Comparison of ENCODE assay signal across 25 cellular contexts in genomic region chr5:177482359-177482795, GRCh38. TPM values are rescaled to one million over a fixed set of nuclear protein-coding genes. Genes with fewer than 3 reads are reported as not detected.
DNase-seq lines count a peak whose midpoint lies in the region; ATAC-seq, FAIRE-seq and TF ChIP-seq lines count a peak whose summit lies in the region.
"Had no signal": no experiment of that assay in that cellular context is flagged by ENCODE, and none has a peak within 500 bp of the region (broad histone marks: within the 10 kb centered on the region; RNA-seq: fewer than 3 reads in every experiment).

No MANE protein-coding gene starts in this region.

- no TSS peak for BruUV-seq in endothelial cell of umbilical vein (replicated peaks; lab: Mats Ljungman, UMichigan)

- no peak overlapping the region for H3K4me3 Mint-ChIP-seq in activated naive CD8-positive, alpha-beta T cell treated with anti-CD3 and anti-CD28 coated beads, Interleukin-2, amount 50 U/mL, for 24 hours
- H3K4me3 Mint-ChIP-seq: activated B cell treated with CpG ODN at 0.5 μM for 24 hours; activated CD8-positive, alpha-beta T cell treated with anti-CD3 and anti-CD28 coated beads, Interleukin-2, amount 10 ng/mL, durations not matched to agents 7 days and 5 days; activated naive CD4-positive, alpha-beta T cell treated with anti-CD3 and anti-CD28 coated beads, Interleukin-2, amount 50 U/mL, for 24 hours; activated T-cell treated with anti-CD3 and anti-CD28 coated beads, Interleukin-2, amount 50 U/mL, for 4 hours; CD8-positive, alpha-beta T cell; naive thymus-derived CD4-positive, alpha-beta T cell had no signal

- H3K9me2 ChIP-seq in GM23248 (ENCODE audit: insufficient read depth) (no peaks in the 10 kb centered on the region), SK-N-SH (no peaks in the 10 kb centered on the region)

- DNase-seq in GM23248 (peak; percentile 53), SK-N-SH (peak; percentile 58), endothelial cell of umbilical vein (ENCODE audit: low read depth, low spot score) (no peak), sigmoid colon (no peak), colonic mucosa (no peak)
- DNase-seq in activated naive CD8-positive, alpha-beta T cell treated with anti-CD3 and anti-CD28 coated beads, Interleukin-2, amount 50 U/mL, for 24 hours, result no peak
- DNase-seq: activated B cell treated with CpG ODN at 0.5 μM for 24 hours; activated CD8-positive, alpha-beta T cell treated with anti-CD3 and anti-CD28 coated beads, Interleukin-2, amount 10 ng/mL, durations not matched to agents 7 days and 5 days; activated T-cell treated with anti-CD3 and anti-CD28 coated beads, Interleukin-2, amount 50 U/mL, for 4 hours; brain microvascular endothelial cell; CD8-positive, alpha-beta T cell; cortex of kidney; DND-41; hypothalamus; islet precursor cell; naive thymus-derived CD4-positive, alpha-beta T cell; NCI-H1417; NCI-H526 treated with DMSO at 0.1 percent for 48 hours; SHP77 treated with DMSO at 0.1 percent for 48 hours; stimulated activated CD4-positive, alpha-beta T cell treated with anti-CD3 and anti-CD28 coated beads, Interleukin-4, amount 100 ng/mL, for 4 hours; substantia nigra had no signal

- no peak for TF ChIP-seq RAD21 in SK-N-SH (IDR thresholded peaks at IDR 0.05; ENCODE audit: low read length)

- H3K4me2 ChIP-seq in GM23248 (ENCODE audit: unreplicated experiment) (no peak overlapping the region), SK-N-SH (no peak overlapping the region), endothelial cell of umbilical vein (ENCODE audit: insufficient read depth, low read length) (no peak overlapping the region)
- H3K4me2 ChIP-seq: smooth muscle cell had no signal

- no peak overlapping the region for H2AFZ ChIP-seq in GM23248
- H2AFZ ChIP-seq in SK-N-SH (ENCODE audit: low read depth), result no peak overlapping the region
- no peak overlapping the region for H2AFZ ChIP-seq in endothelial cell of umbilical vein (ENCODE audit: low read depth, low read length)

- H3F3A ChIP-seq in GM23248 (ENCODE audit: insufficient read depth) (peaks cover 86% of the 10 kb centered on the region), SK-N-SH (replicated peaks; ENCODE audit: insufficient read depth) (peaks cover 82% of the 10 kb centered on the region)

- H3K4me3 ChIP-seq in GM23248 (no peak overlapping the region), SK-N-SH (ENCODE audit: low read depth in 2 of 2, low read length in 1 of 2) (no peak overlapping the region), endothelial cell of umbilical vein (replicated peaks in 1 of 3; ENCODE audit: insufficient read depth in 1 of 3, low read depth in 1 of 3, low read length in 3 of 3) (no peak overlapping the region), sigmoid colon (no peak overlapping the region), colonic mucosa (no peak overlapping the region)
- H3K4me3 ChIP-seq: smooth muscle cell had no signal

- FAIRE-seq in endothelial cell of umbilical vein (lab: Jason Lieb, UNC), result no peak

- H3K36me3 Mint-ChIP-seq in activated naive CD8-positive, alpha-beta T cell treated with anti-CD3 and anti-CD28 coated beads, Interleukin-2, amount 50 U/mL, for 24 hours (ENCODE audit: low read depth), result peaks cover 10% of the 10 kb centered on the region
- H3K36me3 Mint-ChIP-seq: activated naive CD4-positive, alpha-beta T cell treated with anti-CD3 and anti-CD28 coated beads, Interleukin-2, amount 50 U/mL, for 24 hours had no signal

- in situ Hi-C loops in GM23248 (cut with MboI), result no loop called here

- H3K36me3 ChIP-seq in GM23248 (ENCODE audit: low read depth) (peaks cover 42% of the 10 kb centered on the region), SK-N-SH (replicated peaks in 1 of 2; ENCODE audit: control insufficient read depth in 1 of 2, insufficient read depth in 2 of 2, low read length in 1 of 2) (peaks cover 26 to 29% of the 10 kb centered on the region in 2 experiments), endothelial cell of umbilical vein (ENCODE audit: control insufficient read depth in 2 of 2, extremely low read depth in 1 of 2, insufficient read depth in 2 of 2, low read length in 2 of 2) (peaks cover 6 to 37% of the 10 kb centered on the region in 2 experiments), sigmoid colon (peaks cover 15 to 55% (median 34%) of the 10 kb centered on the region in 4 donors), colonic mucosa (no peaks in the 10 kb centered on the region)

- H3K4me1 Mint-ChIP-seq in activated naive CD8-positive, alpha-beta T cell treated with anti-CD3 and anti-CD28 coated beads, Interleukin-2, amount 50 U/mL, for 24 hours, result peaks cover 29% of the 10 kb centered on the region

- CTCF ChIA-PET in SK-N-SH (lab: Yijun Ruan, JAX) (interaction anchor here (1.5 to 20.3 kb wide), 5 partner anchors 13 to 91 kb away, joined by 3 to 201 read pairs (median 7); partner anchors contain the start of gene PDLIM7), endothelial cell of umbilical vein (lab: Charles Lee) (no interaction called here)

- H3K27me3 ChIP-seq in GM23248 (replicated peaks; ENCODE audit: insufficient read depth) (no peaks in the 10 kb centered on the region), SK-N-SH (ENCODE audit: insufficient read depth) (no peaks in the 10 kb centered on the region), endothelial cell of umbilical vein (ENCODE audit: control insufficient read depth in 2 of 2, insufficient read depth in 2 of 2, low read length in 2 of 2) (no peaks in the 10 kb centered on the region), sigmoid colon (no peaks in the 10 kb centered on the region), colonic mucosa (no peaks in the 10 kb centered on the region)
- H3K27me3 ChIP-seq: brain microvascular endothelial cell had no signal

- TF ChIP-seq EP300 in SK-N-SH (IDR thresholded peaks at IDR 0.05; ENCODE audit: borderline replicate concordance in 1 of 2, low read depth in 1 of 2, low read length in 1 of 2) (no peak), sigmoid colon (IDR thresholded peaks at IDR 0.05) (no peak)

- no peak for ATAC-seq in activated naive CD8-positive, alpha-beta T cell treated with anti-CD3 and anti-CD28 coated beads, Interleukin-2, amount 50 U/mL, for 24 hours
- ATAC-seq in GM19023 (IDR thresholded peaks at IDR 0.05; ENCODE audit: unreplicated experiment), result no peak
- no peak for ATAC-seq in GM21381 (IDR thresholded peaks at IDR 0.05; ENCODE audit: unreplicated experiment)
- ATAC-seq: activated CD8-positive, alpha-beta T cell treated with anti-CD3 and anti-CD28 coated beads, Interleukin-2, amount 10 ng/mL, durations not matched to agents 7 days and 5 days; activated T-cell treated with anti-CD3 and anti-CD28 coated beads, Interleukin-2, amount 50 U/mL, for 4 hours; CD8-positive, alpha-beta T cell; naive thymus-derived CD4-positive, alpha-beta T cell had no signal

- H3K4me1 ChIP-seq in GM23248 (ENCODE audit: insufficient read depth) (peaks cover 30% of the 10 kb centered on the region), SK-N-SH (ENCODE audit: control insufficient read depth in 1 of 2, insufficient read depth in 2 of 2, low read depth in 1 of 2, low read length in 1 of 2) (peaks cover 6 to 69% of the 10 kb centered on the region in 2 experiments; a peak in 3 of 4 replicates), endothelial cell of umbilical vein (ENCODE audit: control insufficient read depth, extremely low read depth, insufficient read depth, low read length) (no peaks in the 10 kb centered on the region), sigmoid colon (peaks cover 0 to 95% (median 88%) of the 10 kb centered on the region in 4 donors), colonic mucosa (no peaks in the 10 kb centered on the region)

- no peak for TF ChIP-seq CTCF in SK-N-SH (IDR thresholded peaks at IDR 0.05)
- TF ChIP-seq CTCF in endothelial cell of umbilical vein (IDR thresholded peaks at IDR 0.05; ENCODE audit: extremely low read depth in 1 of 2, insufficient read depth in 1 of 2, low read depth in 1 of 2, low read length in 2 of 2), result no peak
- TF ChIP-seq CTCF in sigmoid colon (IDR thresholded peaks at IDR 0.05), result no peak
- no peak for TF ChIP-seq CTCF in colonic mucosa (IDR thresholded peaks at IDR 0.05)

- H4K20me1 ChIP-seq in GM23248 (ENCODE audit: insufficient read depth) (0 out of 2 replicates have a peak, but pooled peaks cover 4% of the 10 kb centered on the region), SK-N-SH (ENCODE audit: insufficient read depth) (peaks cover 30% of the 10 kb centered on the region), endothelial cell of umbilical vein (replicated peaks; ENCODE audit: control insufficient read depth, extremely low read depth, insufficient read depth, low read length) (no peaks in the 10 kb centered on the region)

- TF ChIP-seq POLR2A in endothelial cell of umbilical vein (IDR thresholded peaks at IDR 0.05; ENCODE audit: low read depth, low read length), result peak; percentile 54
- TF ChIP-seq POLR2A in sigmoid colon (IDR thresholded peaks at IDR 0.05), result no peak

- peak overlapping the region; percentile 8; the same call in 1 of the 2 replicates for H3K9ac ChIP-seq in GM23248
- H3K9ac ChIP-seq in SK-N-SH, result no peak overlapping the region
- no peak overlapping the region for H3K9ac ChIP-seq in endothelial cell of umbilical vein (replicated peaks; ENCODE audit: extremely low read depth, insufficient read depth, low read length)
- no peak overlapping the region for H3K9ac ChIP-seq in colonic mucosa (ENCODE audit: low read depth in 2 of 2, low read length in 2 of 2)

- no peak overlapping the region for H3K27ac Mint-ChIP-seq in activated naive CD8-positive, alpha-beta T cell treated with anti-CD3 and anti-CD28 coated beads, Interleukin-2, amount 50 U/mL, for 24 hours
- H3K27ac Mint-ChIP-seq: activated B cell treated with CpG ODN at 0.5 μM for 24 hours; activated naive CD4-positive, alpha-beta T cell treated with anti-CD3 and anti-CD28 coated beads, Interleukin-2, amount 50 U/mL, for 24 hours; CD8-positive, alpha-beta T cell had no signal

- H3K79me2 ChIP-seq in GM23248 (ENCODE audit: insufficient read depth), result peaks cover 16% of the 10 kb centered on the region
- peaks cover 3% of the 10 kb centered on the region; the same call in 1 of the 2 replicates for H3K79me2 ChIP-seq in SK-N-SH (ENCODE audit: insufficient read depth)
- no peaks in the 10 kb centered on the region for H3K79me2 ChIP-seq in endothelial cell of umbilical vein (ENCODE audit: control insufficient read depth, insufficient read depth, low read length)

- POLR2A ChIA-PET in SK-N-SH (lab: Yijun Ruan, JAX) (interaction anchor here (0.7 to 1.0 kb wide), 2 partner anchors 8 to 73 kb away, joined by 3 to 4 read pairs; no protein-coding TSS in a partner anchor), endothelial cell of umbilical vein (lab: Charles Lee) (no interaction called here)

- H3K9me3 ChIP-seq in GM23248 (ENCODE audit: low read depth) (no peaks in the 10 kb centered on the region), SK-N-SH (no peaks in the 10 kb centered on the region), endothelial cell of umbilical vein (replicated peaks; ENCODE audit: control insufficient read depth, insufficient read depth, low read length) (no peaks in the 10 kb centered on the region), sigmoid colon (no peaks in the 10 kb centered on the region), colonic mucosa (no peaks in the 10 kb centered on the region)

- 88 to 94% methylated on average over 10 of the region's 10 CpGs for WGBS in GM23248 (ENCODE audit: low coverage in 1 of 2, low lambda C conversion rate in 2 of 2, missing lambda C conversion rate in 2 of 2), 2 experiments
- 90% methylated on average over 10 of the region's 10 CpGs for WGBS in SK-N-SH (ENCODE audit: low lambda C conversion rate)
- WGBS in sigmoid colon, 2 donors, result 92 to 93% methylated on average over 10 of the region's 10 CpGs

- H3K9me3 Mint-ChIP-seq in activated naive CD8-positive, alpha-beta T cell treated with anti-CD3 and anti-CD28 coated beads, Interleukin-2, amount 50 U/mL, for 24 hours, result no peaks in the 10 kb centered on the region
- H3K9me3 Mint-ChIP-seq: activated B cell treated with CpG ODN at 0.5 μM for 24 hours; activated naive CD4-positive, alpha-beta T cell treated with anti-CD3 and anti-CD28 coated beads, Interleukin-2, amount 50 U/mL, for 24 hours; activated T-cell treated with anti-CD3 and anti-CD28 coated beads, Interleukin-2, amount 50 U/mL, for 4 hours; CD8-positive, alpha-beta T cell; naive thymus-derived CD4-positive, alpha-beta T cell had no signal

- intact Hi-C loops in endothelial cell of umbilical vein (cut with micrococcal nuclease) (no loop called here), sigmoid colon (cut with DNase I) (no loop called here), colonic mucosa (cut with DNase I) (no loop called here)

- H3K27ac ChIP-seq in GM23248, result peak overlapping the region; percentile 39
- H3K27ac ChIP-seq in SK-N-SH (ENCODE audit: low read depth in 2 of 2, low read length in 1 of 2), result peak overlapping the region; percentile 22 to 31; a peak in 3 of 4 replicates
- H3K27ac ChIP-seq in endothelial cell of umbilical vein (ENCODE audit: insufficient read depth, low read depth, low read length), result no peak overlapping the region
- H3K27ac ChIP-seq in sigmoid colon, result peak overlapping the region; percentile 95 to 99 (median 96)
- no peak overlapping the region for H3K27ac ChIP-seq in colonic mucosa
- H3K27ac ChIP-seq: brain microvascular endothelial cell had no signal

- H3K27me3 Mint-ChIP-seq in activated naive CD8-positive, alpha-beta T cell treated with anti-CD3 and anti-CD28 coated beads, Interleukin-2, amount 50 U/mL, for 24 hours, result no peaks in the 10 kb centered on the region
- H3K27me3 Mint-ChIP-seq: activated B cell treated with CpG ODN at 0.5 μM for 24 hours; activated naive CD4-positive, alpha-beta T cell treated with anti-CD3 and anti-CD28 coated beads, Interleukin-2, amount 50 U/mL, for 24 hours; naive thymus-derived CD4-positive, alpha-beta T cell had no signal

- H3K9me1 ChIP-seq in endothelial cell of umbilical vein (replicated peaks; ENCODE audit: control insufficient read depth, extremely low read depth, insufficient read depth, low read length), result no peaks in the 10 kb centered on the region

- dilution Hi-C loops in endothelial cell of umbilical vein (cut with MboI; ENCODE audit: extremely low pct_ligation_motif_present, low sequenced_read_pairs), result no loop called here

RNA-seq across cellular contexts. Expression of gene DBN1, which starts 8.9 kb away (rescaled TPM):
- total RNA-seq in GM23248 (2014; rRNA removed; shearing (Covaris generic)), result 224 and 257 TPM in 2 replicates
- 160 and 163 TPM in 2 replicates for polyA plus RNA-seq in GM23248 (2016; fragmentation: Nextera tagmentation; extraction: Ambion mirVana)
- 176 and 244 TPM in 2 replicates for polyA plus RNA-seq in SK-N-SH (2012; rRNA removed)
- 109 and 114 TPM in 2 replicates for polyA plus RNA-seq in SK-N-SH (2012; cell fraction: cytosol; rRNA removed)
- 1,021 and 1,050 TPM in 2 replicates for polyA plus RNA-seq in SK-N-SH (2012; cell fraction: nucleus; rRNA removed)
- total RNA-seq in endothelial cell of umbilical vein, result 310 and 336 TPM in 2 replicates
- 198 and 267 TPM in 2 replicates for polyA plus RNA-seq in endothelial cell of umbilical vein
- polyA plus RNA-seq in endothelial cell of umbilical vein (2011; cell fraction: cytosol; rRNA removed), result 95.2 and 108 TPM in 2 replicates
- polyA plus RNA-seq in endothelial cell of umbilical vein (2011; cell fraction: nucleus; rRNA removed), result 848 and 1,132 TPM in 2 replicates
- 185 and 211 TPM in 2 replicates for polyA plus RNA-seq in endothelial cell of umbilical vein (2012)
- polyA minus RNA-seq in endothelial cell of umbilical vein, result 158 and 165 TPM in 2 replicates
- polyA minus RNA-seq in endothelial cell of umbilical vein (2011; cell fraction: cytosol; rRNA and poly(A)+ RNA removed), result 9.4 TPM
- 135 and 363 TPM in 2 replicates for polyA minus RNA-seq in endothelial cell of umbilical vein (2011; cell fraction: nucleus; rRNA and poly(A)+ RNA removed)
- 10 to 100 TPM; 54.8 to 100.0 (median 82.3) TPM for total RNA-seq in sigmoid colon
- polyA plus RNA-seq in sigmoid colon, result 10 to 100 TPM in 2 of 3 donors, 1 to 10 TPM in 1; 6.0 to 22.2 (median 16.9) TPM
- total RNA-seq in colonic mucosa, result 10 to 100 TPM in 1 of 2 donors, 1 to 10 TPM in 1; 9.3 to 18.8 TPM

RNA-seq across cellular contexts. Expression of gene PDLIM7, which starts 15.0 kb away (rescaled TPM):
- 320 and 357 TPM in 2 replicates for total RNA-seq in GM23248 (2014; rRNA removed; shearing (Covaris generic))
- polyA plus RNA-seq in GM23248 (2016; fragmentation: Nextera tagmentation; extraction: Ambion mirVana) (551 and 556 TPM in 2 replicates), SK-N-SH (2012; rRNA removed) (183 and 206 TPM in 2 replicates), endothelial cell of umbilical vein (314 and 418 TPM in 2 replicates), sigmoid colon (10 to 100 TPM in 2 of 3 donors, 1 to 10 TPM in 1; 7.2 to 58.5 (median 14.4) TPM)
- polyA plus RNA-seq in SK-N-SH (2012; cell fraction: cytosol; rRNA removed), result 60.8 and 101 TPM in 2 replicates
- 702 and 826 TPM in 2 replicates for polyA plus RNA-seq in SK-N-SH (2012; cell fraction: nucleus; rRNA removed)
- total RNA-seq in endothelial cell of umbilical vein (318 and 371 TPM in 2 replicates), sigmoid colon (100 to 1,000 TPM; 274 to 923 (median 482) TPM), colonic mucosa (10 to 100 TPM; 19.7 to 44.9 TPM)
- polyA plus RNA-seq in endothelial cell of umbilical vein (2011; cell fraction: cytosol; rRNA removed), result 181 and 257 TPM in 2 replicates
- 815 and 843 TPM in 2 replicates for polyA plus RNA-seq in endothelial cell of umbilical vein (2011; cell fraction: nucleus; rRNA removed)
- polyA plus RNA-seq in endothelial cell of umbilical vein (2012), result 179 and 248 TPM in 2 replicates
- 120 and 143 TPM in 2 replicates for polyA minus RNA-seq in endothelial cell of umbilical vein
- polyA minus RNA-seq in endothelial cell of umbilical vein (2011; cell fraction: cytosol; rRNA and poly(A)+ RNA removed), result 25.4 TPM
- 136 and 281 TPM in 2 replicates for polyA minus RNA-seq in endothelial cell of umbilical vein (2011; cell fraction: nucleus; rRNA and poly(A)+ RNA removed)

RNA-seq across cellular contexts. Expression of gene DOK3, which starts 27.2 kb away (rescaled TPM):
- 0.25 and 0.97 TPM in 2 replicates for total RNA-seq in GM23248 (2014; rRNA removed; shearing (Covaris generic))
- polyA plus RNA-seq in GM23248 (2016; fragmentation: Nextera tagmentation; extraction: Ambion mirVana) (0.76 and 0.80 TPM in 2 replicates), SK-N-SH (2012; rRNA removed) (1.9 and 2.2 TPM in 2 replicates), endothelial cell of umbilical vein (4.8 and 5.1 TPM in 2 replicates), sigmoid colon (10 to 100 TPM in 1 of 3 donors, 1 to 10 TPM in 2; 3.0 to 20.2 (median 7.2) TPM)
- polyA plus RNA-seq in SK-N-SH (2012; cell fraction: cytosol; rRNA removed), result 0.67 and 1.2 TPM in 2 replicates
- polyA plus RNA-seq in SK-N-SH (2012; cell fraction: nucleus; rRNA removed), result 11.8 and 14.3 TPM in 2 replicates
- total RNA-seq in endothelial cell of umbilical vein (5.3 and 8.1 TPM in 2 replicates), sigmoid colon (1 to 10 TPM; 4.6 to 8.0 (median 6.5) TPM), colonic mucosa (1 to 10 TPM; 4.1 to 8.9 TPM)
- polyA plus RNA-seq in endothelial cell of umbilical vein (2011; cell fraction: cytosol; rRNA removed), result 1.5 and 2.4 TPM in 2 replicates
- polyA plus RNA-seq in endothelial cell of umbilical vein (2011; cell fraction: nucleus; rRNA removed), result 14.5 and 14.8 TPM in 2 replicates
- polyA plus RNA-seq in endothelial cell of umbilical vein (2012), result 1.1 and 1.5 TPM in 2 replicates
- polyA minus RNA-seq in endothelial cell of umbilical vein, result 3.6 and 5.2 TPM in 2 replicates
- not detected for polyA minus RNA-seq in endothelial cell of umbilical vein (2011; cell fraction: cytosol; rRNA and poly(A)+ RNA removed)
- 6.3 TPM in 2 replicates for polyA minus RNA-seq in endothelial cell of umbilical vein (2011; cell fraction: nucleus; rRNA and poly(A)+ RNA removed)

RNA-seq across cellular contexts. Expression of gene DDX41, which starts 34.4 kb away (rescaled TPM):
- 78.5 and 117 TPM in 2 replicates for total RNA-seq in GM23248 (2014; rRNA removed; shearing (Covaris generic))
- polyA plus RNA-seq in GM23248 (2016; fragmentation: Nextera tagmentation; extraction: Ambion mirVana) (63.0 and 67.9 TPM in 2 replicates), SK-N-SH (2012; rRNA removed) (158 and 176 TPM in 2 replicates), endothelial cell of umbilical vein (118 and 127 TPM in 2 replicates), sigmoid colon (10 to 100 TPM; 69.7 to 78.4 (median 72.6) TPM)
- polyA plus RNA-seq in SK-N-SH (2012; cell fraction: cytosol; rRNA removed), result 77.5 and 107 TPM in 2 replicates
- polyA plus RNA-seq in SK-N-SH (2012; cell fraction: nucleus; rRNA removed), result 306 and 385 TPM in 2 replicates
- total RNA-seq in endothelial cell of umbilical vein (86.4 and 103 TPM in 2 replicates), sigmoid colon (10 to 100 TPM; 47.8 to 55.1 (median 51.6) TPM), colonic mucosa (100 to 1,000 TPM in 1 of 2 donors, 10 to 100 TPM in 1; 84.3 to 134 TPM)
- 130 and 134 TPM in 2 replicates for polyA plus RNA-seq in endothelial cell of umbilical vein (2011; cell fraction: cytosol; rRNA removed)
- 298 and 329 TPM in 2 replicates for polyA plus RNA-seq in endothelial cell of umbilical vein (2011; cell fraction: nucleus; rRNA removed)
- 68.8 and 73.0 TPM in 2 replicates for polyA plus RNA-seq in endothelial cell of umbilical vein (2012)
- polyA minus RNA-seq in endothelial cell of umbilical vein, result 89.2 and 94.8 TPM in 2 replicates
- 94.3 TPM for polyA minus RNA-seq in endothelial cell of umbilical vein (2011; cell fraction: cytosol; rRNA and poly(A)+ RNA removed)
- 57.6 and 60.5 TPM in 2 replicates for polyA minus RNA-seq in endothelial cell of umbilical vein (2011; cell fraction: nucleus; rRNA and poly(A)+ RNA removed)

RNA-seq across cellular contexts. Expression of gene PRR7, which starts 35.8 kb away (rescaled TPM):
- 23.9 and 24.8 TPM in 2 replicates for total RNA-seq in GM23248 (2014; rRNA removed; shearing (Covaris generic))
- polyA plus RNA-seq in GM23248 (2016; fragmentation: Nextera tagmentation; extraction: Ambion mirVana) (10.5 and 11.1 TPM in 2 replicates), SK-N-SH (2012; rRNA removed) (12.5 and 17.1 TPM in 2 replicates), endothelial cell of umbilical vein (6.6 and 10.5 TPM in 2 replicates), sigmoid colon (1 to 10 TPM in 1 of 3 donors, not detected in 2; 3.7 TPM)
- 12.6 and 23.0 TPM in 2 replicates for polyA plus RNA-seq in SK-N-SH (2012; cell fraction: cytosol; rRNA removed)
- polyA plus RNA-seq in SK-N-SH (2012; cell fraction: nucleus; rRNA removed), result 29.5 and 41.3 TPM in 2 replicates
- total RNA-seq in endothelial cell of umbilical vein (5.7 and 6.5 TPM in 2 replicates), sigmoid colon (1 to 10 TPM in 3 of 4 donors, under 1 TPM in 1; 0.82 to 2.5 (median 1.7) TPM), colonic mucosa (1 to 10 TPM; 3.9 to 5.0 TPM)
- polyA plus RNA-seq in endothelial cell of umbilical vein (2011; cell fraction: cytosol; rRNA removed), result 1.9 and 4.7 TPM in 2 replicates
- 1.9 and 2.6 TPM in 2 replicates for polyA plus RNA-seq in endothelial cell of umbilical vein (2011; cell fraction: nucleus; rRNA removed)
- 2.6 and 4.7 TPM in 2 replicates for polyA plus RNA-seq in endothelial cell of umbilical vein (2012)
- 0.38 and 0.63 TPM in 2 replicates for polyA minus RNA-seq in endothelial cell of umbilical vein
- polyA minus RNA-seq in endothelial cell of umbilical vein (2011; cell fraction: cytosol; rRNA and poly(A)+ RNA removed), result 6.8 TPM
- polyA minus RNA-seq in endothelial cell of umbilical vein (2011; cell fraction: nucleus; rRNA and poly(A)+ RNA removed), result 0.53 and 1.8 TPM in 2 replicates

Comparison
In these comparisons a context has a peak if more than half of its experiments do, and no peak if none do; other contexts are left out.
1. DNase-seq: peak in GM23248 (single experiment) and SK-N-SH (single experiment); none in endothelial cell of umbilical vein (single experiment), sigmoid colon (single experiment), activated naive CD8-positive, alpha-beta T cell treated with anti-CD3 and anti-CD28 coated beads, Interleukin-2, amount 50 U/mL, for 24 hours (single experiment) and colonic mucosa (single experiment).
2. H3K27ac ChIP-seq: peak in GM23248 (single experiment), SK-N-SH (2 of 2) and sigmoid colon (4 of 4); none in endothelial cell of umbilical vein (single experiment) and colonic mucosa (single experiment).